In the genomic region with DNA sequence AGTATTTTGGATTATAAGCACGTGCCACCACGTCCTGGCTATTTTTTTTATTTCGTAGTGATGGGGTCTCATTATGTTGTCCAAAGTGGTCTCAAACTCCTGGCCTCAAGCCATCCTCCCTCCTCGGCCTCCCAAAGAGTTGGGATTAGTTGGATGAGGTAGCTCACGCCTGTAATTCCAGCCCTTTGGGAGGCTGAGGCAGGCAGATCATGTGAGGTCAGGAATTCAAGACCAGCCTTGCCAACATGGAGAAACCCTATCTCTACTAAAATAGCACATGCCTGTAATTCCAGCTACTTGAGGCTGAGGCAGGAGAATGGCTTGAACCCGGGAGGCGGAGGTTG, we compare ENCODE assay signal across 8 cellular contexts. TPM values are rescaled to one million over a fixed set of nuclear protein-coding genes. Genes with fewer than 3 reads are reported as not detected.
DNase-seq lines count a peak whose midpoint lies in the region; TF ChIP-seq lines count a peak whose summit lies in the region.

No MANE protein-coding gene starts in this region.

- H3K9ac ChIP-seq in MM.1S (ENCODE audit: low read length), result peak overlapping the region; percentile 62; the same call in 1 of the 2 replicates
- H3K9ac ChIP-seq in duodenal mucosa (ENCODE audit: low read depth in 1 of 2, low read length in 2 of 2), result peak overlapping the region in 1 of 2 donors; percentile 79
- no peak overlapping the region for H3K9ac ChIP-seq in neural cell (ENCODE audit: low read length)

- H3K4me2 ChIP-seq in MM.1S (ENCODE audit: low read depth, low read length), result peak overlapping the region; percentile 75
- no peak overlapping the region for H3K4me2 ChIP-seq in neural cell (ENCODE audit: low read length)

- no peaks in the 10 kb centered on the region for H3K27me3 ChIP-seq in MM.1S (replicated peaks; ENCODE audit: insufficient read depth, low read length)
- H3K27me3 ChIP-seq in duodenal mucosa (ENCODE audit: control insufficient read depth in 1 of 2, insufficient read depth in 2 of 2, low read length in 2 of 2), result no peaks in the 10 kb centered on the region
- no peaks in the 10 kb centered on the region for H3K27me3 ChIP-seq in neural cell (ENCODE audit: insufficient read depth, low read depth, low read length)

- H2AFZ ChIP-seq in MM.1S (ENCODE audit: low read length) (peak overlapping the region; percentile 69), neural cell (ENCODE audit: low read depth, low read length) (no peak overlapping the region)

- H3K36me3 ChIP-seq in MM.1S (replicated peaks; ENCODE audit: insufficient read depth, low read length), result no peaks in the 10 kb centered on the region
- H3K36me3 ChIP-seq in duodenal mucosa (ENCODE audit: control insufficient read depth in 1 of 2, insufficient read depth in 2 of 2, low read length in 2 of 2), result no peaks in the 10 kb centered on the region
- no peaks in the 10 kb centered on the region for H3K36me3 ChIP-seq in neural cell (ENCODE audit: insufficient read depth, low read length)

- no peaks in the 10 kb centered on the region for H4K20me1 ChIP-seq in MM.1S (ENCODE audit: insufficient read depth, low read length)
- H4K20me1 ChIP-seq in neural cell (ENCODE audit: insufficient read depth), result no peaks in the 10 kb centered on the region

- DNase-seq in AG10803 (ENCODE audit: low read depth) (peak; percentile 43), MM.1S (no peak), GM19240 (ENCODE audit: insufficient read length, low spot score) (no peak), RPMI8226 (no peak), UCSD-AML1 (lab: John Stamatoyannopoulos, UW; ENCODE audit: unreplicated experiment) (no peak), NCI-H510A treated with DMSO at 0.1 percent for 48 hours (lab: John Stamatoyannopoulos, UW) (no peak)

- H3K4me3 ChIP-seq in AG10803 (ENCODE audit: low read length) (peak overlapping the region; percentile 50; the same call in 1 of the 2 replicates), MM.1S (ENCODE audit: low read length) (peak overlapping the region; percentile 61), duodenal mucosa (ENCODE audit: low read depth in 1 of 2, low read length in 2 of 2) (peak overlapping the region; percentile 63 to 73), neural cell (ENCODE audit: low read length) (peak overlapping the region; percentile 62)

- H3K27ac ChIP-seq in MM.1S (ENCODE audit: low read length) (no peak overlapping the region), duodenal mucosa (ENCODE audit: low read depth, low read length) (peak overlapping the region; percentile 69), neural cell (ENCODE audit: low read length) (no peak overlapping the region)

- H3K9me2 ChIP-seq in MM.1S (replicated peaks; ENCODE audit: insufficient read depth, low read length) (no peaks in the 10 kb centered on the region), neural cell (ENCODE audit: insufficient read depth, low read length) (no peaks in the 10 kb centered on the region)

- H3F3A ChIP-seq in MM.1S (ENCODE audit: insufficient read depth, low read length) (peaks cover 8% of the 10 kb centered on the region; the same call in 1 of the 2 replicates), neural cell (ENCODE audit: insufficient read depth, low read length, poor library complexity, severe bottlenecking) (no peaks in the 10 kb centered on the region)

- TF ChIP-seq CTCF in AG10803 (conservative IDR thresholded peaks at IDR 0.05; ENCODE audit: low read length), result no peak
- no peak for TF ChIP-seq CTCF in MM.1S (IDR thresholded peaks at IDR 0.05; ENCODE audit: low read length)
- no peak for TF ChIP-seq CTCF in neural cell (IDR thresholded peaks at IDR 0.05; ENCODE audit: poor library complexity, severe bottlenecking)

- no peak for TF ChIP-seq EP300 in neural cell (conservative IDR thresholded peaks at IDR 0.05; ENCODE audit: poor library complexity, severe bottlenecking)

- no peaks in the 10 kb centered on the region for H3K9me3 ChIP-seq in MM.1S (replicated peaks; ENCODE audit: insufficient read depth, low read length)
- H3K9me3 ChIP-seq in duodenal mucosa (ENCODE audit: control insufficient read depth in 1 of 2, low read length in 2 of 2), result no peaks in the 10 kb centered on the region
- H3K9me3 ChIP-seq in neural cell (ENCODE audit: low read length), result no peaks in the 10 kb centered on the region

- H3K4me1 ChIP-seq in MM.1S (ENCODE audit: low read length) (no peaks in the 10 kb centered on the region), duodenal mucosa (ENCODE audit: control insufficient read depth in 1 of 2, insufficient read depth in 2 of 2, low read length in 2 of 2) (peaks cover 7 to 10% of the 10 kb centered on the region in 2 donors)

- H3K79me2 ChIP-seq in MM.1S (ENCODE audit: low read length) (no peaks in the 10 kb centered on the region), neural cell (replicated peaks; ENCODE audit: insufficient read depth, low read length) (no peaks in the 10 kb centered on the region)

- no peak for TF ChIP-seq RAD21 in neural cell (conservative IDR thresholded peaks at IDR 0.05)

TF ChIP-seq in neural cell, 6 proteins besides CTCF, POLR2A, EP300 and RAD21:
- TF ChIP-seq MXI1 (conservative IDR thresholded peaks at IDR 0.05; ENCODE audit: poor library complexity, severe bottlenecking), result no peak
- no peak for TF ChIP-seq TAF1 (IDR thresholded peaks at IDR 0.05; ENCODE audit: low read depth)
- TF ChIP-seq, protein P1, sequence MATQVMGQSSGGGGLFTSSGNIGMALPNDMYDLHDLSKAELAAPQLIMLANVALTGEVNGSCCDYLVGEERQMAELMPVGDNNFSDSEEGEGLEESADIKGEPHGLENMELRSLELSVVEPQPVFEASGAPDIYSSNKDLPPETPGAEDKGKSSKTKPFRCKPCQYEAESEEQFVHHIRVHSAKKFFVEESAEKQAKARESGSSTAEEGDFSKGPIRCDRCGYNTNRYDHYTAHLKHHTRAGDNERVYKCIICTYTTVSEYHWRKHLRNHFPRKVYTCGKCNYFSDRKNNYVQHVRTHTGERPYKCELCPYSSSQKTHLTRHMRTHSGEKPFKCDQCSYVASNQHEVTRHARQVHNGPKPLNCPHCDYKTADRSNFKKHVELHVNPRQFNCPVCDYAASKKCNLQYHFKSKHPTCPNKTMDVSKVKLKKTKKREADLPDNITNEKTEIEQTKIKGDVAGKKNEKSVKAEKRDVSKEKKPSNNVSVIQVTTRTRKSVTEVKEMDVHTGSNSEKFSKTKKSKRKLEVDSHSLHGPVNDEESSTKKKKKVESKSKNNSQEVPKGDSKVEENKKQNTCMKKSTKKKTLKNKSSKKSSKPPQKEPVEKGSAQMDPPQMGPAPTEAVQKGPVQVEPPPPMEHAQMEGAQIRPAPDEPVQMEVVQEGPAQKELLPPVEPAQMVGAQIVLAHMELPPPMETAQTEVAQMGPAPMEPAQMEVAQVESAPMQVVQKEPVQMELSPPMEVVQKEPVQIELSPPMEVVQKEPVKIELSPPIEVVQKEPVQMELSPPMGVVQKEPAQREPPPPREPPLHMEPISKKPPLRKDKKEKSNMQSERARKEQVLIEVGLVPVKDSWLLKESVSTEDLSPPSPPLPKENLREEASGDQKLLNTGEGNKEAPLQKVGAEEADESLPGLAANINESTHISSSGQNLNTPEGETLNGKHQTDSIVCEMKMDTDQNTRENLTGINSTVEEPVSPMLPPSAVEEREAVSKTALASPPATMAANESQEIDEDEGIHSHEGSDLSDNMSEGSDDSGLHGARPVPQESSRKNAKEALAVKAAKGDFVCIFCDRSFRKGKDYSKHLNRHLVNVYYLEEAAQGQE (IDR thresholded peaks at IDR 0.05; ENCODE audit: borderline replicate concordance), result no peak
- TF ChIP-seq EZH2 (IDR thresholded peaks at IDR 0.05; ENCODE audit: borderline replicate concordance, insufficient read depth, low read length, poor library complexity, severe bottlenecking), result no peak
- TF ChIP-seq SMC3 (conservative IDR thresholded peaks at IDR 0.05; ENCODE audit: poor library complexity), result no peak

RNA-seq across cellular contexts. Expression of a gene that starts 21.8 kb away (rescaled TPM):
- polyA plus RNA-seq in neural cell, result 276 and 284 TPM in 2 replicates
- polyA minus RNA-seq in neural cell, result 511 and 557 TPM in 2 replicates

RNA-seq across cellular contexts. Expression of a gene that starts 28.9 kb away (rescaled TPM):
- polyA plus RNA-seq in neural cell, result 2.5 TPM in 1 of 2 replicates, not detected in the other
- 1.2 and 1.3 TPM in 2 replicates for polyA minus RNA-seq in neural cell

RNA-seq across cellular contexts. Expression of a gene that starts 44.2 kb away (rescaled TPM):
- polyA plus RNA-seq in neural cell, result not detected in 2 replicates
- not detected in 2 replicates for polyA minus RNA-seq in neural cell
